8 cellular contexts compared by ENCODE assay signal in genomic region chr19:34838753-34839431, GRCh38.
DNase-seq lines count a peak whose midpoint lies in the region; ATAC-seq and TF ChIP-seq lines count a peak whose summit lies in the region.

No MANE protein-coding gene starts in this region.

- H3K4me1 ChIP-seq in HCT116 (ENCODE audit: control insufficient read depth in 1 of 2, insufficient read depth in 2 of 2, low read length in 2 of 2) (no peaks in the 10 kb centered on the region), iPS-20b (ENCODE audit: insufficient read depth, low read length) (no peaks in the 10 kb centered on the region)

- no peaks in the 10 kb centered on the region for H3K9me3 Mint-ChIP-seq in activated naive CD4-positive, alpha-beta T cell treated with anti-CD3 and anti-CD28 coated beads, Interleukin-2, amount 10 ng/mL, durations not matched to agents 7 days and 5 days

- TF ChIP-seq POLR2A in HCT116 (IDR thresholded peaks at IDR 0.05; ENCODE audit: borderline replicate concordance, extremely low read depth, insufficient read depth, insufficient read length): no peak

- RAD21 ChIA-PET in HCT116 (lab: Charles Lee; ENCODE audit: low non-redundant PET in 1 of 2, low total read pairs in 2 of 2, uncharacterized antibody in 2 of 2, unreplicated experiment in 2 of 2): interaction anchor here in 1 of 2 experiments (0.6 kb wide), 1 partner anchor 302 kb away, joined by 3 read pairs; no protein-coding TSS in a partner anchor

- ATAC-seq in HCT116: 0 out of 2 replicates have a peak, but pooled peaks have one; percentile 22

- H3K9me2 ChIP-seq in HCT116 (ENCODE audit: insufficient read depth): no peaks in the 10 kb centered on the region

- H3K4me1 Mint-ChIP-seq in activated naive CD4-positive, alpha-beta T cell treated with anti-CD3 and anti-CD28 coated beads, Interleukin-2, amount 10 ng/mL, durations not matched to agents 7 days and 5 days: peaks cover 6% of the 10 kb centered on the region

- TF ChIP-seq RAD21 in HCT116 (IDR thresholded peaks at IDR 0.05; ENCODE audit: low read depth): no peak

- TF ChIP-seq CTCF in HCT116 (IDR thresholded peaks at IDR 0.05 in 2 of 3, conservative IDR thresholded peaks at IDR 0.05 in 1 of 3; ENCODE audit: borderline replicate concordance in 1 of 3, insufficient read depth in 1 of 3, low read depth in 2 of 3, low read length in 2 of 3): peak in 1 of 3 experiments; percentile 17; a peak in 1 of 6 replicates

- intact Hi-C loops in HCT116 (cut with micrococcal nuclease): no loop called here

- no peaks in the 10 kb centered on the region for H3K9me3 ChIP-seq in HCT116 (ENCODE audit: control insufficient read depth in 1 of 2, insufficient read depth in 1 of 2, low read depth in 1 of 2, low read length in 2 of 2)
- H3K9me3 ChIP-seq in iPS-20b (ENCODE audit: insufficient read depth, low read depth, low read length): no peaks in the 10 kb centered on the region

- no peak overlapping the region for H3K4me2 ChIP-seq in HCT116 (ENCODE audit: low read length)

- POLR2A ChIA-PET in HCT116 (lab: Charles Lee): no interaction called here

- H2AFZ ChIP-seq in HCT116 (ENCODE audit: low read depth, low read length, poor library complexity, severe bottlenecking): no peak overlapping the region

- no peak overlapping the region for H3K27ac Mint-ChIP-seq in activated naive CD4-positive, alpha-beta T cell treated with anti-CD3 and anti-CD28 coated beads, Interleukin-2, amount 10 ng/mL, durations not matched to agents 7 days and 5 days

- peaks cover 23% of the 10 kb centered on the region for H3K27me3 ChIP-seq in HCT116 (ENCODE audit: insufficient read depth, low read length)
- peaks cover 10% of the 10 kb centered on the region; the same call in 1 of the 2 replicates for H3K27me3 ChIP-seq in iPS-20b (ENCODE audit: insufficient read depth, low read length)

- BruUV-seq in HCT116 (replicated peaks; lab: Mats Ljungman, UMichigan): no TSS peak

- no peaks in the 10 kb centered on the region for H4K20me1 ChIP-seq in HCT116 (ENCODE audit: insufficient read depth)

- H3K36me3 Mint-ChIP-seq in activated naive CD4-positive, alpha-beta T cell treated with anti-CD3 and anti-CD28 coated beads, Interleukin-2, amount 10 ng/mL, durations not matched to agents 7 days and 5 days: no peaks in the 10 kb centered on the region

- H3K4me3 ChIP-seq in HCT116 (replicated peaks in 1 of 2; ENCODE audit: low read depth in 1 of 2, low read length in 2 of 2): no peak overlapping the region
- peak overlapping the region; percentile 10; the same call in 1 of the 2 replicates for H3K4me3 ChIP-seq in iPS-20b (ENCODE audit: low read length)

- H3K36me3 ChIP-seq in HCT116 (ENCODE audit: control insufficient read depth in 1 of 2, insufficient read depth in 2 of 2, low read length in 2 of 2): no peaks in the 10 kb centered on the region
- H3K36me3 ChIP-seq in iPS-20b (ENCODE audit: insufficient read depth, low read depth, low read length): no peaks in the 10 kb centered on the region

- no peak overlapping the region for H3K4me3 Mint-ChIP-seq in activated naive CD4-positive, alpha-beta T cell treated with anti-CD3 and anti-CD28 coated beads, Interleukin-2, amount 10 ng/mL, durations not matched to agents 7 days and 5 days

- no peaks in the 10 kb centered on the region for H3K79me2 ChIP-seq in HCT116 (ENCODE audit: insufficient read depth, low read length)

- CTCF ChIA-PET in HCT116 (lab: Charles Lee): interaction anchor here (1.2 kb wide), 1 partner anchor 173 kb away, joined by 3 read pairs; no protein-coding TSS in a partner anchor
- CTCF ChIA-PET in activated naive CD4-positive, alpha-beta T cell treated with anti-CD3 and anti-CD28 coated beads, Interleukin-2, amount 10 ng/mL, durations not matched to agents 7 days and 5 days (lab: Charles Lee): interaction anchor here (0.7 to 1.3 kb wide), 2 partner anchors 8 to 205 kb away, joined by 3 read pairs; no protein-coding TSS in a partner anchor

- peaks cover 24% of the 10 kb centered on the region for H3K27me3 Mint-ChIP-seq in activated naive CD4-positive, alpha-beta T cell treated with anti-CD3 and anti-CD28 coated beads, Interleukin-2, amount 10 ng/mL, durations not matched to agents 7 days and 5 days

- H3K27ac ChIP-seq in HCT116 (ENCODE audit: low read depth, low read length): no peak overlapping the region
- H3K27ac ChIP-seq in iPS-20b (ENCODE audit: low read length): no peak overlapping the region

- DNase-seq in HCT116 (ENCODE audit: low read depth, low spot score): no peak
- DNase-seq in activated naive CD4-positive, alpha-beta T cell treated with anti-CD3 and anti-CD28 coated beads, Interleukin-2, amount 10 ng/mL, durations not matched to agents 7 days and 5 days: peak; percentile 35
- peak; percentile 23 to 57 for DNase-seq in stimulated activated CD4-positive, alpha-beta T cell treated with anti-CD3 and anti-CD28 coated beads, Interleukin-2, amount 100 ng/mL, for 24 hours
- DNase-seq in NCI-H2107 (lab: John Stamatoyannopoulos, UW): no peak
- DNase-seq in MV-4-11 (lab: John Stamatoyannopoulos, UW): no peak
- DNase-seq in epidermal melanocyte (ENCODE audit: insufficient read length, low spot score): no peak
- no peak for DNase-seq in GDM1 (lab: John Stamatoyannopoulos, UW)

- H3K9ac ChIP-seq in HCT116 (ENCODE audit: low read length) (no peak overlapping the region), iPS-20b (ENCODE audit: low read depth, low read length) (no peak overlapping the region)

TF ChIP-seq in HCT116, 20 proteins besides CTCF, POLR2A, EP300 and RAD21:
- TF ChIP-seq CBX3 (IDR thresholded peaks at IDR 0.05; ENCODE audit: low read depth) (no peak), SIN3A (IDR thresholded peaks at IDR 0.05; ENCODE audit: low read depth) (no peak), CEBPB (IDR thresholded peaks at IDR 0.05; ENCODE audit: low read depth) (no peak), ZNF274 (IDR thresholded peaks at IDR 0.05; ENCODE audit: low read depth, low read length) (no peak), ZFX (IDR thresholded peaks at IDR 0.05) (no peak), EZH2 (IDR thresholded peaks at IDR 0.05) (no peak), MAX (IDR thresholded peaks at IDR 0.05) (no peak), EGR1 (IDR thresholded peaks at IDR 0.05; ENCODE audit: low read depth) (no peak), EZH2phosphoT487 (IDR thresholded peaks at IDR 0.05; ENCODE audit: borderline replicate concordance) (no peak), SRF (IDR thresholded peaks at IDR 0.05; ENCODE audit: low read depth) (no peak), TCF7L2 (IDR thresholded peaks at IDR 0.05; ENCODE audit: borderline replicate concordance, extremely low read depth, insufficient read depth, insufficient read length) (no peak)
- TF ChIP-seq, protein P1, sequence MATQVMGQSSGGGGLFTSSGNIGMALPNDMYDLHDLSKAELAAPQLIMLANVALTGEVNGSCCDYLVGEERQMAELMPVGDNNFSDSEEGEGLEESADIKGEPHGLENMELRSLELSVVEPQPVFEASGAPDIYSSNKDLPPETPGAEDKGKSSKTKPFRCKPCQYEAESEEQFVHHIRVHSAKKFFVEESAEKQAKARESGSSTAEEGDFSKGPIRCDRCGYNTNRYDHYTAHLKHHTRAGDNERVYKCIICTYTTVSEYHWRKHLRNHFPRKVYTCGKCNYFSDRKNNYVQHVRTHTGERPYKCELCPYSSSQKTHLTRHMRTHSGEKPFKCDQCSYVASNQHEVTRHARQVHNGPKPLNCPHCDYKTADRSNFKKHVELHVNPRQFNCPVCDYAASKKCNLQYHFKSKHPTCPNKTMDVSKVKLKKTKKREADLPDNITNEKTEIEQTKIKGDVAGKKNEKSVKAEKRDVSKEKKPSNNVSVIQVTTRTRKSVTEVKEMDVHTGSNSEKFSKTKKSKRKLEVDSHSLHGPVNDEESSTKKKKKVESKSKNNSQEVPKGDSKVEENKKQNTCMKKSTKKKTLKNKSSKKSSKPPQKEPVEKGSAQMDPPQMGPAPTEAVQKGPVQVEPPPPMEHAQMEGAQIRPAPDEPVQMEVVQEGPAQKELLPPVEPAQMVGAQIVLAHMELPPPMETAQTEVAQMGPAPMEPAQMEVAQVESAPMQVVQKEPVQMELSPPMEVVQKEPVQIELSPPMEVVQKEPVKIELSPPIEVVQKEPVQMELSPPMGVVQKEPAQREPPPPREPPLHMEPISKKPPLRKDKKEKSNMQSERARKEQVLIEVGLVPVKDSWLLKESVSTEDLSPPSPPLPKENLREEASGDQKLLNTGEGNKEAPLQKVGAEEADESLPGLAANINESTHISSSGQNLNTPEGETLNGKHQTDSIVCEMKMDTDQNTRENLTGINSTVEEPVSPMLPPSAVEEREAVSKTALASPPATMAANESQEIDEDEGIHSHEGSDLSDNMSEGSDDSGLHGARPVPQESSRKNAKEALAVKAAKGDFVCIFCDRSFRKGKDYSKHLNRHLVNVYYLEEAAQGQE (IDR thresholded peaks at IDR 0.05; ENCODE audit: low read depth): no peak

Comparison
In these comparisons a context has a peak if more than half of its experiments do, and no peak if none do; other contexts are left out.
1. DNase-seq: peak in activated naive CD4-positive, alpha-beta T cell treated with anti-CD3 and anti-CD28 coated beads, Interleukin-2, amount 10 ng/mL, durations not matched to agents 7 days and 5 days (single experiment) and stimulated activated CD4-positive, alpha-beta T cell treated with anti-CD3 and anti-CD28 coated beads, Interleukin-2, amount 100 ng/mL, for 24 hours (2 of 2); none in HCT116 (single experiment), NCI-H2107 (single experiment), MV-4-11 (single experiment), epidermal melanocyte (single experiment) and GDM1 (single experiment).